1 cellular context compared by ENCODE assay signal in the genomic region with DNA sequence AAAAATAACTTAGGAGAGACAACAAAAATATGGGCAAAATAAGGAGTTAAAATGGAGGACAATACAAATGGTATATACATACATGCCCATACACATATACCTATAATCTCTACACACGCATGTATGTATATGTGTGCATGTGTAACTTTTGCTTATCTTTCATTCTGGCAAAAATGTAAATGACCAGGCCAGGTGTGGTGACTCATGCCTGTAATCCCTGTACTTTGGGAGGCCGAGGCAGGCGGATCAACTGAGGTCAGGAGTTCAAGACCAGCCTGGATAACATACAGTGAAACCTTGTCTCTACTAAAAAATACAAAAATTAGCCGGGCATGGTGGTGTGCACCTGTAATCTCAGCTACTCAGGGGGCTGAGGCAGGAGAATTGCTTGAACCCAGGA. TPM values are rescaled to one million over a fixed set of nuclear protein-coding genes. Genes with fewer than 3 reads are reported as not detected.
"Had no signal": no experiment of that assay in that cellular context is flagged by ENCODE, and none has a peak within 500 bp of the region (broad histone marks: within the 10 kb centered on the region; RNA-seq: fewer than 3 reads in every experiment).

No MANE protein-coding gene starts in this region.

RNA-seq across cellular contexts. Expression of gene ADAMTSL4, which starts 49.1 kb away (rescaled TPM):
- total RNA-seq: HT-29 had no signal
